8 cellular contexts compared by ENCODE assay signal in genomic region chr6:26205625-26206574, GRCh38.
A peak's percentile ranks its signal among the peaks of the same experiment; 100 is the strongest.
DNase-seq lines count a peak whose midpoint lies in the region; TF ChIP-seq lines count a peak whose summit lies in the region.

No MANE protein-coding gene starts in this region.

- no peaks in the 10 kb centered on the region for H3K27me3 Mint-ChIP-seq in mesothelial cell of epicardium (ENCODE audit: low read depth)

- no peaks in the 10 kb centered on the region for H3K36me3 Mint-ChIP-seq in mesothelial cell of epicardium

- H3K4me3 Mint-ChIP-seq in mesothelial cell of epicardium = no peak overlapping the region

- peak overlapping the region; percentile 86 for H3K9ac ChIP-seq in neuronal stem cell (ENCODE audit: low read depth, low read length, poor library complexity)

- H3K36me3 ChIP-seq in SJSA1 (0 out of 2 replicates have a peak, but pooled peaks cover 5% of the 10 kb centered on the region), neuronal stem cell (replicated peaks in 1 of 2; ENCODE audit: control insufficient read depth in 2 of 2, insufficient read depth in 2 of 2, low read length in 2 of 2) (no peaks in the 10 kb centered on the region)

- no peak overlapping the region for H3K27ac Mint-ChIP-seq in mesothelial cell of epicardium

- H3K23ac ChIP-seq in neuronal stem cell (ENCODE audit: low read depth, low read length, poor library complexity) = no peak overlapping the region

- POLR2A ChIA-PET in HEK293T (lab: Yijun Ruan, JAX) = interaction anchor here (0.7 to 6.9 kb wide), 30 partner anchors 8 to 1687 kb away, joined by 3 to 64 read pairs (median 5); a partner anchor contains a TSS

- H3K27me3 ChIP-seq in SJSA1 (replicated peaks) = no peaks in the 10 kb centered on the region
- H3K27me3 ChIP-seq in neuronal stem cell (ENCODE audit: control insufficient read depth in 3 of 3, insufficient read depth in 3 of 3, low read depth in 1 of 3, low read length in 3 of 3) = no peaks in the 10 kb centered on the region

- H3K18ac ChIP-seq in neuronal stem cell (ENCODE audit: low read length) = peak overlapping the region; percentile 78

- H3K9me3 ChIP-seq in SJSA1 (replicated peaks) = no peaks in the 10 kb centered on the region
- H3K9me3 ChIP-seq in neuronal stem cell (replicated peaks in 1 of 2; ENCODE audit: control insufficient read depth in 2 of 2, insufficient read depth in 1 of 2, low read depth in 1 of 2, low read length in 2 of 2) = no peaks in the 10 kb centered on the region

- H2AK5ac ChIP-seq in neuronal stem cell (ENCODE audit: low read depth, low read length) = no peak overlapping the region

- no peak overlapping the region for H2BK15ac ChIP-seq in neuronal stem cell (ENCODE audit: low read length)

- H3K4me1 Mint-ChIP-seq in mesothelial cell of epicardium = peaks cover 11% of the 10 kb centered on the region

- H3K4me3 ChIP-seq in SJSA1 (peak overlapping the region; percentile 57), neuronal stem cell (ENCODE audit: low read length in 2 of 2) (peak overlapping the region; percentile 71 to 94)

- H3K4me2 ChIP-seq in neuronal stem cell (ENCODE audit: insufficient read depth, low read length, poor library complexity, severe bottlenecking) = peak overlapping the region; percentile 67

- no peak for TF ChIP-seq CTCF in mesothelial cell of epicardium (IDR thresholded peaks at IDR 0.05; ENCODE audit: unreplicated experiment)

- H2BK120ac ChIP-seq in neuronal stem cell (ENCODE audit: low read depth, low read length) = no peak overlapping the region

- H2BK12ac ChIP-seq in neuronal stem cell (ENCODE audit: low read length) = no peak overlapping the region

- no peaks in the 10 kb centered on the region for H3K9me3 Mint-ChIP-seq in mesothelial cell of epicardium

- no peaks in the 10 kb centered on the region for H3K79me1 ChIP-seq in neuronal stem cell (ENCODE audit: low read depth, low read length)

- H3K27ac ChIP-seq in SJSA1 = peak overlapping the region; percentile 99
- H3K27ac ChIP-seq in neuronal stem cell (replicated peaks; ENCODE audit: low read length) = peak overlapping the region; percentile 86

- H4K91ac ChIP-seq in neuronal stem cell (ENCODE audit: low read depth, low read length, poor library complexity) = no peak overlapping the region

- CTCF ChIA-PET in HEK293T (lab: Yijun Ruan, JAX) = interaction anchor here (0.6 to 0.9 kb wide), 3 partner anchors 17 to 940 kb away, joined by 4 to 5 read pairs (median 4); a partner anchor contains a TSS

- no CpG with 5 or more reads among the region's 18 CpGs for WGBS in neuronal stem cell (ENCODE audit: extremely low coverage in 2 of 2, insufficient read length in 2 of 2, insufficient replicate concordance in 1 of 2), 2 donors

- H3K4me1 ChIP-seq in SJSA1 (replicated peaks) (peaks cover 16% of the 10 kb centered on the region), neuronal stem cell (ENCODE audit: control insufficient read depth in 2 of 2, insufficient read depth in 1 of 2, low read depth in 1 of 2, low read length in 2 of 2) (peaks cover 4 to 14% of the 10 kb centered on the region in 2 donors)

- no peak overlapping the region for H3K14ac ChIP-seq in neuronal stem cell (ENCODE audit: low read length)

- peak overlapping the region; percentile 7 for H4K8ac ChIP-seq in neuronal stem cell (ENCODE audit: low read depth, low read length)

- peak; percentile 84 for DNase-seq in EL
- DNase-seq in HS-5 (ENCODE audit: low read depth) = peak; percentile 70
- DNase-seq in SJSA1 (ENCODE audit: low read depth in 1 of 2, low spot score in 2 of 2) = peak; percentile 65 to 96
- peak; percentile 89 for DNase-seq in fibroblast of peridontal ligament (ENCODE audit: extremely low read depth)
- no peak for DNase-seq in neuronal stem cell (ENCODE audit: low spot score)
- no peak for DNase-seq in HEK293T (ENCODE audit: extremely low spot score)
- no peak for DNase-seq in mesothelial cell of epicardium (ENCODE audit: low spot score in 2 of 2, unreplicated experiment in 2 of 2)
- DNase-seq in mucosa of gallbladder (ENCODE audit: low spot score) = no peak

- H3K4ac ChIP-seq in neuronal stem cell (ENCODE audit: low read length) = no peak overlapping the region

- no peak overlapping the region for H2AFZ ChIP-seq in neuronal stem cell (ENCODE audit: low read length)

- H2BK5ac ChIP-seq in neuronal stem cell (ENCODE audit: low read length) = no peak overlapping the region

TF ChIP-seq in HEK293T, 16 proteins besides CTCF, POLR2A, EP300 and RAD21:
- TF ChIP-seq FOXM1 (IDR thresholded peaks at IDR 0.05; ENCODE audit: borderline replicate concordance) = no peak
- no peak for TF ChIP-seq HDGF (IDR thresholded peaks at IDR 0.05; ENCODE audit: borderline replicate concordance)
- no peak for TF ChIP-seq TARDBP (IDR thresholded peaks at IDR 0.05)
- no peak for TF ChIP-seq LEF1 (IDR thresholded peaks at IDR 0.05; ENCODE audit: borderline replicate concordance)
- no peak for TF ChIP-seq NFRKB (IDR thresholded peaks at IDR 0.05)
- no peak for TF ChIP-seq SUZ12 (IDR thresholded peaks at IDR 0.05)
- no peak for TF ChIP-seq FOXA1 (IDR thresholded peaks at IDR 0.05)
- no peak for TF ChIP-seq CTBP1 (IDR thresholded peaks at IDR 0.05; ENCODE audit: borderline replicate concordance)
- no peak for TF ChIP-seq ARNT (IDR thresholded peaks at IDR 0.05)
- TF ChIP-seq SP1 (IDR thresholded peaks at IDR 0.05) = no peak
- no peak for TF ChIP-seq BHLHE40 (IDR thresholded peaks at IDR 0.05; ENCODE audit: borderline replicate concordance)
- TF ChIP-seq ELF4 (IDR thresholded peaks at IDR 0.05) = no peak
- TF ChIP-seq ZNF384 (IDR thresholded peaks at IDR 0.05) = no peak
- no peak for TF ChIP-seq L3MBTL2 (conservative IDR thresholded peaks at IDR 0.05)
- no peak for TF ChIP-seq PKNOX1 (IDR thresholded peaks at IDR 0.05)
- TF ChIP-seq FOXK2 (IDR thresholded peaks at IDR 0.05) = no peak

Comparison
In these comparisons a context has a peak if more than half of its experiments do, and no peak if none do; other contexts are left out.
1. DNase-seq: peak in EL (single experiment), HS-5 (single experiment), SJSA1 (2 of 2) and fibroblast of peridontal ligament (single experiment); none in neuronal stem cell (single experiment), HEK293T (single experiment), mesothelial cell of epicardium (0 of 2) and mucosa of gallbladder (single experiment).